Comparison of ENCODE assay signal across 8 cellular contexts in the genomic region with DNA sequence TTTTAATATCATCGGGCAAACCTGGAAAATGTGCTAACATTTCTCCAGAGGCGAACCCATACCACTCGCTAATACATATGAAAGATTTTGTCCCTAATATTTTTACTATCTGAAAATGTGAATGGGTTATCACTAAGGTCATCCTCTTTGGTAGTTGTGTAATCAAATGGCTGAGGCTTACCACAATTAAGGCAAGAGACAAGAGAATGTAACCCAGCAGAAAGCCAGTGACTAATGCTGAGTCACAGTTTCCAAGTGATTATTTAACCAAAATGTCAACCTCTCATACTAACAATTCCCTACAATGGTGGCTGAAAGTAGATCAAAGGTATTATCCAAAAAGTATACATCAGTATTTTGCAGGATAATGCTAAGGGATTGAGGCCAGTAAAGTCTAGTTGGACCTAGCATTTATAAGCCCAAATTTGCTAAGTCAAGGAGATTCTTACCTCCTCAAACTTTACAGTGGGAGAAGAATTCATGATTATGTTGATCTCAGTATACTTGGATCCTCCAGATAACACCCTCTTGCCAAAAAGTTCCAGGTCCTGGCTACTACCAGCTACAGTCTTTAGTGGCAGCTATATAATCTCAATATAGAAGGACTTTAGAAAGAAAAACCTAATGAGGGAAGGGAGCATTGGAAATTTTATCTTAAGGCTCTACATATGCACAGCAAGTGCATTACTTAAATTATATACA. TPM values are rescaled to one million over a fixed set of nuclear protein-coding genes. Genes with fewer than 3 reads are reported as not detected.
DNase-seq lines count a peak whose midpoint lies in the region; TF ChIP-seq lines count a peak whose summit lies in the region.

No MANE protein-coding gene starts in this region.

- no peak for TF ChIP-seq POLR2A in erythroblast (IDR thresholded peaks at IDR 0.05; ENCODE audit: low read length)

- peak; percentile 9 for DNase-seq in stimulated activated CD4-positive, alpha-beta T cell treated with anti-CD3 and anti-CD28 coated beads, Interleukin-2, amount 100 ng/mL, for 4 hours (ENCODE audit: low read depth)
- no peak for DNase-seq in stimulated activated CD4-positive, alpha-beta T cell treated with anti-CD3 and anti-CD28 coated beads, Interleukin-4, amount 100 ng/mL, for 4 hours
- peak; percentile 20 for DNase-seq in SIG-M5 (lab: John Stamatoyannopoulos, UW)
- peak; percentile 80 to 88 for DNase-seq in erythroblast (lab: John Stamatoyannopoulos, UW)
- peak; percentile 75 for DNase-seq in pulmonary artery endothelial cell (ENCODE audit: low read depth, low spot score)
- no peak for DNase-seq in NCI-H446 (lab: John Stamatoyannopoulos, UW)
- no peak for DNase-seq in NCI-H1436 (lab: John Stamatoyannopoulos, UW)
- DNase-seq in activated effector memory CD4-positive, alpha-beta T cell treated with Interleukin-2 at 50 U/mL for 16 hours = no peak

RNA-seq across cellular contexts. Expression of gene SIK3, which starts 25.6 kb away (rescaled TPM):
- 7.2 and 9.9 TPM in 2 replicates for total RNA-seq in pulmonary artery endothelial cell

Comparison
In these comparisons a context has a peak if more than half of its experiments do, and no peak if none do; other contexts are left out.
1. DNase-seq: peak in stimulated activated CD4-positive, alpha-beta T cell treated with anti-CD3 and anti-CD28 coated beads, Interleukin-2, amount 100 ng/mL, for 4 hours (single experiment), SIG-M5 (single experiment), erythroblast (2 of 2) and pulmonary artery endothelial cell (single experiment); none in stimulated activated CD4-positive, alpha-beta T cell treated with anti-CD3 and anti-CD28 coated beads, Interleukin-4, amount 100 ng/mL, for 4 hours (0 of 2), NCI-H446 (0 of 2), NCI-H1436 (single experiment) and activated effector memory CD4-positive, alpha-beta T cell treated with Interleukin-2 at 50 U/mL for 16 hours (single experiment).